Comparison of ENCODE assay signal across 8 cellular contexts in genomic region chr10:17227367-17228080, GRCh38. TPM values are rescaled to one million over a fixed set of nuclear protein-coding genes. Genes with fewer than 3 reads are reported as not detected.
DNase-seq lines count a peak whose midpoint lies in the region; ATAC-seq and TF ChIP-seq lines count a peak whose summit lies in the region.

No MANE protein-coding gene starts in this region.

- no peaks in the 10 kb centered on the region for H3K27me3 Mint-ChIP-seq in activated naive CD8-positive, alpha-beta T cell treated with anti-CD3 and anti-CD28 coated beads, Interleukin-2, amount 50 U/mL, for 24 hours

- H3K9me3 ChIP-seq in KOPT-K1 (ENCODE audit: insufficient read depth, low read length, poor library complexity, severe bottlenecking) (no peaks in the 10 kb centered on the region), thoracic aorta (no peaks in the 10 kb centered on the region)

- peak overlapping the region; percentile 94 for H3K4me3 Mint-ChIP-seq in activated naive CD8-positive, alpha-beta T cell treated with anti-CD3 and anti-CD28 coated beads, Interleukin-2, amount 50 U/mL, for 24 hours

- ATAC-seq in GM21390 (IDR thresholded peaks at IDR 0.05; ENCODE audit: unreplicated experiment) (peak; percentile 20), thoracic aorta (ENCODE audit: insufficient number of reproducible peaks, low FRiP score, low read depth) (no peak)
- peak; percentile 33 for ATAC-seq in activated naive CD8-positive, alpha-beta T cell treated with anti-CD3 and anti-CD28 coated beads, Interleukin-2, amount 50 U/mL, for 24 hours

- H3K27me3 ChIP-seq in layer of hippocampus (ENCODE audit: control insufficient read depth, insufficient read depth, low read length), result peaks cover 3% of the 10 kb centered on the region
- no peaks in the 10 kb centered on the region for H3K27me3 ChIP-seq in thoracic aorta (replicated peaks; ENCODE audit: insufficient read depth)

- H3K27ac ChIP-seq in KOPT-K1 (ENCODE audit: low read depth, low read length, poor library complexity, severe bottlenecking), result peak overlapping the region; percentile 94
- H3K27ac ChIP-seq in layer of hippocampus (ENCODE audit: low read depth, low read length), result peak overlapping the region; percentile 49
- H3K27ac ChIP-seq in thoracic aorta, result peak overlapping the region; percentile 98 to 99

- peaks cover 58% of the 10 kb centered on the region for H3K4me1 Mint-ChIP-seq in activated naive CD8-positive, alpha-beta T cell treated with anti-CD3 and anti-CD28 coated beads, Interleukin-2, amount 50 U/mL, for 24 hours

- peaks cover 21% of the 10 kb centered on the region for H3K36me3 ChIP-seq in KOPT-K1 (ENCODE audit: insufficient read depth, low read length)
- H3K36me3 ChIP-seq in thoracic aorta, result peaks cover 21% of the 10 kb centered on the region

- peak overlapping the region; percentile 94 for H3K27ac Mint-ChIP-seq in activated naive CD8-positive, alpha-beta T cell treated with anti-CD3 and anti-CD28 coated beads, Interleukin-2, amount 50 U/mL, for 24 hours

- no peaks in the 10 kb centered on the region for H3K9me3 Mint-ChIP-seq in activated naive CD8-positive, alpha-beta T cell treated with anti-CD3 and anti-CD28 coated beads, Interleukin-2, amount 50 U/mL, for 24 hours

- DNase-seq in EH (ENCODE audit: low read depth) (peak; percentile 39), thoracic aorta (ENCODE audit: low spot score) (no peak), OCI-M2 (lab: John Stamatoyannopoulos, UW; ENCODE audit: unreplicated experiment) (no peak), SW 1271 (lab: John Stamatoyannopoulos, UW) (no peak)
- no peak for DNase-seq in activated naive CD8-positive, alpha-beta T cell treated with anti-CD3 and anti-CD28 coated beads, Interleukin-2, amount 50 U/mL, for 24 hours

- H3K36me3 Mint-ChIP-seq in activated naive CD8-positive, alpha-beta T cell treated with anti-CD3 and anti-CD28 coated beads, Interleukin-2, amount 50 U/mL, for 24 hours (ENCODE audit: low read depth), result peaks cover 31% of the 10 kb centered on the region

- H3K4me1 ChIP-seq in thoracic aorta (ENCODE audit: control insufficient read depth in 1 of 2, low read depth in 2 of 2), result peaks cover 13 to 24% of the 10 kb centered on the region in 2 donors

- peak; percentile 76 for TF ChIP-seq CTCF in thoracic aorta (IDR thresholded peaks at IDR 0.05)

- peak overlapping the region; percentile 96 for H3K4me3 ChIP-seq in thoracic aorta

RNA-seq across cellular contexts. Expression of gene VIM, which starts 0.5 kb away (rescaled TPM):
- total RNA-seq in thoracic aorta, result 1,000 to 10,000 TPM; 5,884 to 8,033 TPM

RNA-seq across cellular contexts. Expression of gene TRDMT1, which starts 26.1 kb away (rescaled TPM):
- total RNA-seq in thoracic aorta, result 10 to 100 TPM; 12.3 to 21.0 TPM
